In the genomic region with DNA sequence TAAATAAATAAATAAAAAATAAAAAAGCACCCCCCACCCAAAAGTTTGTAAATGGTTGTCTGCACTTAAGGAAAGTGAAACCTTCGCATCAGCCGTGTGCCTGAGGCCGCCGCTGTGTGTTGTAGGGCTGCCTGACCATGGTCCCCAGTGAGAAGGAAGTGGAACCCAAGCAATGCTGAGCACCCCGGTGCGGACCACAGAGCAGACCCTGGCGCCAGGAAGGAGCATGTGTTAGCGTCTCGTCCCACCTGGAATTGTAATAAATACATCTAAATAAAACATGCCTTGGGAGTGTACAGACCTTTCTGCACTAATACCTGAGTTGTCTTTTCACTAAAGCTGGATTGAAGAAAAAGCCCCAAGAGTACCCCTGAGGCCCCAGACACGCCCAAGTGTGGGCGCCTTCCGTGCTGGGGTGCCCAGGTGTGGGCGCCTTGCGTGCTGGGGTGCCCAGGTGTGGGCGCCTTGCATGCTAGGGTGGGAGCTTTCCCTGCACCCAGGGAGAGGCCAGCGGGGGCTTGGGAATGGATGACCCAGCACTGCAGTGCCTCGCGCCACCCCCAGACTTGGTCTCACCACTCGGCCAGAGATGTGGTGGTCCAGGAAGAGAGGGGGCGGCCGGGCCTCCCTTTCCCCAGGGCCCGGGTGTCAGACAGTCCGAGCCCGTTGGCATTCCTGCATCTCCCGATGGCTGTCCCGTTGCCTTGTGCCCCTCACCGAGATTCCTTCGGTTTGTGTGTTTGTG, we compare ENCODE assay signal across 9 cellular contexts. TPM values are rescaled to one million over a fixed set of nuclear protein-coding genes. Genes with fewer than 3 reads are reported as not detected.
DNase-seq lines count a peak whose midpoint lies in the region; ATAC-seq and TF ChIP-seq lines count a peak whose summit lies in the region.
"Had no signal": no experiment of that assay in that cellular context is flagged by ENCODE, and none has a peak within 500 bp of the region (broad histone marks: within the 10 kb centered on the region; RNA-seq: fewer than 3 reads in every experiment).

No MANE protein-coding gene starts in this region.

- H3K9me3 Mint-ChIP-seq in activated CD4-positive, alpha-beta memory T cell treated with anti-CD3 and anti-CD28 coated beads for 36 hours, result peaks cover 5% of the 10 kb centered on the region
- H3K9me3 Mint-ChIP-seq in natural killer cell (no peaks in the 10 kb centered on the region), mesothelial cell of epicardium (no peaks in the 10 kb centered on the region), type B pancreatic cell (no peaks in the 10 kb centered on the region)

- H3K27me3 Mint-ChIP-seq in activated CD4-positive, alpha-beta memory T cell treated with anti-CD3 and anti-CD28 coated beads for 36 hours, result peaks cover 12% of the 10 kb centered on the region
- peaks cover 0 to 3% of the 10 kb centered on the region in 2 donors for H3K27me3 Mint-ChIP-seq in natural killer cell (ENCODE audit: low read depth in 2 of 2)
- H3K27me3 Mint-ChIP-seq in mesothelial cell of epicardium (ENCODE audit: low read depth), result no peaks in the 10 kb centered on the region
- peaks cover 9% of the 10 kb centered on the region for H3K27me3 Mint-ChIP-seq in type B pancreatic cell

- H3K4me1 Mint-ChIP-seq in activated CD4-positive, alpha-beta memory T cell treated with anti-CD3 and anti-CD28 coated beads for 36 hours (ENCODE audit: low read depth), result peaks cover 52% of the 10 kb centered on the region
- H3K4me1 Mint-ChIP-seq in natural killer cell (peaks cover 69 to 71% of the 10 kb centered on the region in 2 donors), mesothelial cell of epicardium (peaks cover 19% of the 10 kb centered on the region), type B pancreatic cell (ENCODE audit: unreplicated experiment) (peaks cover 9% of the 10 kb centered on the region)

- POLR2A ChIA-PET in activated CD4-positive, alpha-beta memory T cell treated with anti-CD3 and anti-CD28 coated beads for 36 hours (lab: Charles Lee), result interaction anchor here (0.8 to 1.2 kb wide), 2 partner anchors 31 to 77 kb away, joined by 3 to 4 read pairs; partner anchors contain the start of gene GRK4

- peak overlapping the region; percentile 78 for H3K4me3 Mint-ChIP-seq in activated CD4-positive, alpha-beta memory T cell treated with anti-CD3 and anti-CD28 coated beads for 36 hours
- peak overlapping the region; percentile 96 for H3K4me3 Mint-ChIP-seq in natural killer cell
- no peak overlapping the region for H3K4me3 Mint-ChIP-seq in mesothelial cell of epicardium
- H3K4me3 Mint-ChIP-seq in type B pancreatic cell, result no peak overlapping the region

- CTCF ChIA-PET in activated CD4-positive, alpha-beta memory T cell treated with anti-CD3 and anti-CD28 coated beads for 36 hours (lab: Charles Lee), result interaction anchor here (1.0 to 11.2 kb wide), 3 partner anchors 33 to 77 kb away, joined by 3 to 98 read pairs (median 11); partner anchors contain the start of genes GRK4 and NOP14

- H3K27ac Mint-ChIP-seq in activated CD4-positive, alpha-beta memory T cell treated with anti-CD3 and anti-CD28 coated beads for 36 hours, result no peak overlapping the region
- H3K27ac Mint-ChIP-seq in natural killer cell (peak overlapping the region; percentile 94), mesothelial cell of epicardium (no peak overlapping the region), type B pancreatic cell (no peak overlapping the region)

- peak overlapping the region; percentile 87 for H3K4me3 ChIP-seq in GM12865 (ENCODE audit: low read depth, low read length)

- intact Hi-C loops in activated CD4-positive, alpha-beta memory T cell treated with anti-CD3 and anti-CD28 coated beads for 36 hours (cut with micrococcal nuclease), result loop anchor here (10.0 kb wide), 1 partner anchor 276 kb away; no protein-coding TSS in a partner anchor
- intact Hi-C loops in natural killer cell (cut with micrococcal nuclease), result no loop called here

- DNase-seq in GM12865 (ENCODE audit: low read depth), result peak; percentile 80
- no peak for DNase-seq in activated CD4-positive, alpha-beta memory T cell treated with anti-CD3 and anti-CD28 coated beads for 36 hours
- DNase-seq in natural killer cell, result no peak
- no peak for DNase-seq in mesothelial cell of epicardium (ENCODE audit: low spot score in 2 of 2, unreplicated experiment in 2 of 2)
- no peak for DNase-seq in NCI-H82 treated with DMSO at 0.1 percent for 48 hours (lab: John Stamatoyannopoulos, UW; ENCODE audit: unreplicated experiment)
- DNase-seq in effector CD8-positive, alpha-beta T cell (lab: John Stamatoyannopoulos, UW), result no peak
- DNase-seq in type B pancreatic cell (ENCODE audit: extremely low spot score, unreplicated experiment), result no peak
- DNase-seq: NCI-H1092 had no signal

- H3K36me3 Mint-ChIP-seq in activated CD4-positive, alpha-beta memory T cell treated with anti-CD3 and anti-CD28 coated beads for 36 hours, result peaks cover 4% of the 10 kb centered on the region
- H3K36me3 Mint-ChIP-seq in natural killer cell (no peaks in the 10 kb centered on the region), mesothelial cell of epicardium (no peaks in the 10 kb centered on the region), type B pancreatic cell (no peaks in the 10 kb centered on the region)

- TF ChIP-seq CTCF in GM12865 (IDR thresholded peaks at IDR 0.05; ENCODE audit: insufficient read depth, low read depth, low read length, missing control alignments) (no peak), natural killer cell (IDR thresholded peaks at IDR 0.05) (no peak), mesothelial cell of epicardium (IDR thresholded peaks at IDR 0.05; ENCODE audit: unreplicated experiment) (no peak), type B pancreatic cell (conservative IDR thresholded peaks at IDR 0.05) (no peak)

- ATAC-seq in GM21576 (IDR thresholded peaks at IDR 0.05; ENCODE audit: unreplicated experiment) (peak; percentile 42), natural killer cell (peak; percentile 16 to 34 (median 28))

RNA-seq across cellular contexts. Expression of gene HTT-AS, which starts 33.7 kb away (rescaled TPM):
- not detected for total RNA-seq in activated CD4-positive, alpha-beta memory T cell treated with anti-CD3 and anti-CD28 coated beads for 36 hours
- total RNA-seq in natural killer cell (not detected), mesothelial cell of epicardium (not detected in 3 replicates), type B pancreatic cell (ENCODE audit: low replicate concordance) (not detected in 2 replicates)

RNA-seq across cellular contexts. Expression of gene HTT, which starts 33.9 kb away (rescaled TPM):
- 10 to 100 TPM; 57.6 to 69.8 TPM for total RNA-seq in activated CD4-positive, alpha-beta memory T cell treated with anti-CD3 and anti-CD28 coated beads for 36 hours
- total RNA-seq in natural killer cell (100 to 1,000 TPM; 132 to 175 (median 165) TPM), mesothelial cell of epicardium (69.1 to 73.6 TPM (median 70.4 TPM) in 3 replicates), type B pancreatic cell (ENCODE audit: low replicate concordance) (48.0 and 54.4 TPM in 2 replicates)

Comparison
In these comparisons a context has a peak if more than half of its experiments do, and no peak if none do; other contexts are left out.
1. H3K27ac Mint-ChIP-seq: peak in natural killer cell (2 of 2); none in activated CD4-positive, alpha-beta memory T cell treated with anti-CD3 and anti-CD28 coated beads for 36 hours (single experiment), mesothelial cell of epicardium (single experiment) and type B pancreatic cell (single experiment).
2. H3K4me3 Mint-ChIP-seq: peak in activated CD4-positive, alpha-beta memory T cell treated with anti-CD3 and anti-CD28 coated beads for 36 hours (single experiment) and natural killer cell (single experiment); none in mesothelial cell of epicardium (single experiment) and type B pancreatic cell (single experiment).